In genomic region chr4:121072836-121073362, GRCh38 we compare ENCODE assay signal across 8 cellular contexts. TPM values are rescaled to one million over a fixed set of nuclear protein-coding genes. Genes with fewer than 3 reads are reported as not detected.
DNase-seq lines count a peak whose midpoint lies in the region; ATAC-seq and TF ChIP-seq lines count a peak whose summit lies in the region.

No MANE protein-coding gene starts in this region.

- peak overlapping the region; percentile 79 for H3K4me3 Mint-ChIP-seq in activated CD8-positive, alpha-beta memory T cell treated with anti-CD3 and anti-CD28 coated beads, Interleukin-2, amount 10 ng/mL, durations not matched to agents 7 days and 5 days
- H3K4me3 Mint-ChIP-seq in activated naive CD4-positive, alpha-beta T cell treated with anti-CD3 and anti-CD28 coated beads, Interleukin-2, amount 50 U/mL, for 24 hours = peak overlapping the region; percentile 86

- no peaks in the 10 kb centered on the region for H3K36me3 ChIP-seq in smooth muscle cell (ENCODE audit: low read depth)

- H2AFZ ChIP-seq in smooth muscle cell (ENCODE audit: low read depth) = peak overlapping the region; percentile 94

- DNase-seq in activated CD8-positive, alpha-beta memory T cell treated with anti-CD3 and anti-CD28 coated beads, Interleukin-2, amount 10 ng/mL, durations not matched to agents 7 days and 5 days = no peak
- no peak for DNase-seq in activated CD8-positive, alpha-beta memory T cell treated with anti-CD3 and anti-CD28 coated beads for 24 hours
- DNase-seq in smooth muscle cell (lab: John Stamatoyannopoulos, UW; ENCODE audit: unreplicated experiment) = no peak
- DNase-seq in HT-29 (ENCODE audit: low spot score) = no peak

- CTCF ChIA-PET in activated CD8-positive, alpha-beta memory T cell treated with anti-CD3 and anti-CD28 coated beads, Interleukin-2, amount 10 ng/mL, durations not matched to agents 7 days and 5 days (lab: Charles Lee) = no interaction called here

- peak overlapping the region; percentile 87 for H3K4me2 ChIP-seq in smooth muscle cell

- no peaks in the 10 kb centered on the region for H4K20me1 ChIP-seq in smooth muscle cell (ENCODE audit: low read depth)

- peaks cover 21% of the 10 kb centered on the region for H3K4me1 Mint-ChIP-seq in activated CD8-positive, alpha-beta memory T cell treated with anti-CD3 and anti-CD28 coated beads, Interleukin-2, amount 10 ng/mL, durations not matched to agents 7 days and 5 days
- H3K4me1 Mint-ChIP-seq in activated naive CD4-positive, alpha-beta T cell treated with anti-CD3 and anti-CD28 coated beads, Interleukin-2, amount 50 U/mL, for 24 hours = peaks cover 31% of the 10 kb centered on the region

- no peaks in the 10 kb centered on the region for H3K9me3 Mint-ChIP-seq in activated CD8-positive, alpha-beta memory T cell treated with anti-CD3 and anti-CD28 coated beads, Interleukin-2, amount 10 ng/mL, durations not matched to agents 7 days and 5 days (ENCODE audit: low read depth)
- no peaks in the 10 kb centered on the region for H3K9me3 Mint-ChIP-seq in activated naive CD4-positive, alpha-beta T cell treated with anti-CD3 and anti-CD28 coated beads, Interleukin-2, amount 50 U/mL, for 24 hours

- H3K36me3 Mint-ChIP-seq in activated CD8-positive, alpha-beta memory T cell treated with anti-CD3 and anti-CD28 coated beads, Interleukin-2, amount 10 ng/mL, durations not matched to agents 7 days and 5 days = no peaks in the 10 kb centered on the region
- H3K36me3 Mint-ChIP-seq in activated naive CD4-positive, alpha-beta T cell treated with anti-CD3 and anti-CD28 coated beads, Interleukin-2, amount 50 U/mL, for 24 hours = no peaks in the 10 kb centered on the region

- ATAC-seq in activated CD8-positive, alpha-beta memory T cell treated with anti-CD3 and anti-CD28 coated beads, Interleukin-2, amount 10 ng/mL, durations not matched to agents 7 days and 5 days = no peak
- no peak for ATAC-seq in HG03571 (IDR thresholded peaks at IDR 0.05; ENCODE audit: unreplicated experiment)
- no peak for ATAC-seq in GM21825 (IDR thresholded peaks at IDR 0.05; ENCODE audit: unreplicated experiment)

- TF ChIP-seq CTCF in smooth muscle cell (IDR thresholded peaks at IDR 0.05; ENCODE audit: borderline replicate concordance, insufficient read depth, poor library complexity, severe bottlenecking) = no peak

- H3K4me3 ChIP-seq in iPS-18c (ENCODE audit: insufficient read depth, low read depth, low read length) (peak overlapping the region; percentile 75), smooth muscle cell (peak overlapping the region; percentile 67)

- H3K27me3 ChIP-seq in smooth muscle cell (ENCODE audit: low read depth) = peaks cover 86% of the 10 kb centered on the region

- H3K4me1 ChIP-seq in smooth muscle cell (ENCODE audit: low read depth) = peaks cover 5% of the 10 kb centered on the region

- H3K27ac ChIP-seq in smooth muscle cell (ENCODE audit: low read depth) = no peak overlapping the region

- H3K9ac ChIP-seq in smooth muscle cell (ENCODE audit: low read depth) = no peak overlapping the region

- peaks cover 75% of the 10 kb centered on the region for H3K27me3 Mint-ChIP-seq in activated CD8-positive, alpha-beta memory T cell treated with anti-CD3 and anti-CD28 coated beads, Interleukin-2, amount 10 ng/mL, durations not matched to agents 7 days and 5 days
- peaks cover 41% of the 10 kb centered on the region for H3K27me3 Mint-ChIP-seq in activated naive CD4-positive, alpha-beta T cell treated with anti-CD3 and anti-CD28 coated beads, Interleukin-2, amount 50 U/mL, for 24 hours

- under 1% methylated on average over 27 of the region's 27 CpGs for WGBS in smooth muscle cell (ENCODE audit: low lambda C conversion rate)

- no peaks in the 10 kb centered on the region for H3K79me2 ChIP-seq in smooth muscle cell (ENCODE audit: low read depth)

- H3F3A ChIP-seq in smooth muscle cell (ENCODE audit: low read depth) = no peaks in the 10 kb centered on the region

- no peak overlapping the region for H3K27ac Mint-ChIP-seq in activated CD8-positive, alpha-beta memory T cell treated with anti-CD3 and anti-CD28 coated beads, Interleukin-2, amount 10 ng/mL, durations not matched to agents 7 days and 5 days
- H3K27ac Mint-ChIP-seq in activated naive CD4-positive, alpha-beta T cell treated with anti-CD3 and anti-CD28 coated beads, Interleukin-2, amount 50 U/mL, for 24 hours = no peak overlapping the region

- no peaks in the 10 kb centered on the region for H3K9me3 ChIP-seq in iPS-18c (ENCODE audit: control insufficient read depth, insufficient read depth, low read length)
- no peaks in the 10 kb centered on the region for H3K9me3 ChIP-seq in smooth muscle cell (replicated peaks; ENCODE audit: low read depth)

RNA-seq across cellular contexts. Expression of gene NDNF, which starts 0.6 kb away (rescaled TPM):
- under 1 TPM in 1 of 2 experiments, not detected in 1; 0.16 TPM for total RNA-seq in activated CD8-positive, alpha-beta memory T cell treated with anti-CD3 and anti-CD28 coated beads, Interleukin-2, amount 10 ng/mL, durations not matched to agents 7 days and 5 days
- 11.0 and 27.6 TPM in 2 replicates for total RNA-seq in smooth muscle cell
- 6.3 and 8.4 TPM in 2 replicates for polyA plus RNA-seq in smooth muscle cell
- 0.64 TPM in 1 of 2 replicates, not detected in the other for total RNA-seq in HT-29 (2014; rRNA removed; shearing (Covaris generic))
